In genomic region chr1:154972213-154972516, GRCh38 we compare ENCODE assay signal across 10 cellular contexts. TPM values are rescaled to one million over a fixed set of nuclear protein-coding genes. Genes with fewer than 3 reads are reported as not detected.
A peak's percentile ranks its signal among the peaks of the same experiment; 100 is the strongest.
DNase-seq lines count a peak whose midpoint lies in the region; ATAC-seq, FAIRE-seq and TF ChIP-seq lines count a peak whose summit lies in the region.
"Had no signal": no experiment of that assay in that cellular context is flagged by ENCODE, and none has a peak within 500 bp of the region (broad histone marks: within the 10 kb centered on the region; RNA-seq: fewer than 3 reads in every experiment).

No MANE protein-coding gene starts in this region.

- CTCF ChIA-PET in HCT116 (lab: Charles Lee): interaction anchor here (0.7 to 2.6 kb wide), 3 partner anchors 27 to 113 kb away, joined by 5 to 14 read pairs (median 7); no protein-coding TSS in a partner anchor
- CTCF ChIA-PET in activated CD8-positive, alpha-beta T cell treated with anti-CD3 and anti-CD28 coated beads, Interleukin-2, amount 10 ng/mL, durations not matched to agents 7 days and 5 days (lab: Charles Lee): interaction anchor here (3.6 to 4.7 kb wide), 2 partner anchors 10 to 11 kb away, joined by 16 to 22 read pairs; partner anchors contain the start of genes FLAD1 and PYGO2

- TF ChIP-seq POLR2A in HCT116 (IDR thresholded peaks at IDR 0.05; ENCODE audit: borderline replicate concordance, extremely low read depth, insufficient read depth, insufficient read length): no peak

- peaks cover 33% of the 10 kb centered on the region for H3K36me3 Mint-ChIP-seq in activated CD8-positive, alpha-beta T cell treated with anti-CD3 and anti-CD28 coated beads, Interleukin-2, amount 10 ng/mL, durations not matched to agents 7 days and 5 days (ENCODE audit: low read depth)
- H3K36me3 Mint-ChIP-seq: immature natural killer cell had no signal

- WGBS in hepatocyte (ENCODE audit: low lambda C conversion rate, missing lambda C conversion rate): 39% methylated on average over 3 of the region's 3 CpGs
- WGBS in small intestine, 3 donors: 53 to 63% (median 62%) methylated on average over 3 of the region's 3 CpGs

- H3K79me2 ChIP-seq in HCT116 (ENCODE audit: insufficient read depth, low read length) (peaks cover 88% of the 10 kb centered on the region), hepatocyte (peaks cover 58% of the 10 kb centered on the region)

- TF ChIP-seq CTCF in HCT116 (IDR thresholded peaks at IDR 0.05 in 2 of 3, conservative IDR thresholded peaks at IDR 0.05 in 1 of 3; ENCODE audit: borderline replicate concordance in 1 of 3, insufficient read depth in 1 of 3, low read depth in 2 of 3, low read length in 2 of 3) (no peak), hepatocyte (IDR thresholded peaks at IDR 0.05; ENCODE audit: poor library complexity) (no peak), GM13976 (IDR thresholded peaks at IDR 0.05; ENCODE audit: borderline replicate concordance, control extremely low read depth, extremely low read depth, insufficient read depth, missing control alignments) (no peak)

- H3K4me1 Mint-ChIP-seq in activated CD8-positive, alpha-beta T cell treated with anti-CD3 and anti-CD28 coated beads, Interleukin-2, amount 10 ng/mL, durations not matched to agents 7 days and 5 days (ENCODE audit: low read depth): peaks cover 50% of the 10 kb centered on the region

- H3K27ac ChIP-seq in HCT116 (ENCODE audit: low read depth, low read length): peak overlapping the region; percentile 86
- H3K27ac ChIP-seq in hepatocyte: peak overlapping the region; percentile 96
- peak overlapping the region; percentile 95 to 98 for H3K27ac ChIP-seq in small intestine (ENCODE audit: low read depth in 1 of 2, low read length in 1 of 2)

- H2AFZ ChIP-seq in HCT116 (ENCODE audit: low read depth, low read length, poor library complexity, severe bottlenecking) (no peak overlapping the region), hepatocyte (no peak overlapping the region)

- no peaks in the 10 kb centered on the region for H3K27me3 Mint-ChIP-seq in activated CD8-positive, alpha-beta T cell treated with anti-CD3 and anti-CD28 coated beads, Interleukin-2, amount 10 ng/mL, durations not matched to agents 7 days and 5 days (ENCODE audit: low read depth)

- TF ChIP-seq RAD21 in HCT116 (IDR thresholded peaks at IDR 0.05; ENCODE audit: low read depth): no peak

- no peaks in the 10 kb centered on the region for H3K9me3 Mint-ChIP-seq in activated CD8-positive, alpha-beta T cell treated with anti-CD3 and anti-CD28 coated beads, Interleukin-2, amount 10 ng/mL, durations not matched to agents 7 days and 5 days (ENCODE audit: insufficient read depth)
- H3K9me3 Mint-ChIP-seq: immature natural killer cell had no signal

- H3K9me3 ChIP-seq in HCT116 (ENCODE audit: control insufficient read depth in 1 of 2, insufficient read depth in 1 of 2, low read depth in 1 of 2, low read length in 2 of 2) (no peaks in the 10 kb centered on the region), hepatocyte (ENCODE audit: low read depth) (no peaks in the 10 kb centered on the region), small intestine (ENCODE audit: control insufficient read depth, low read depth) (no peaks in the 10 kb centered on the region)

- ATAC-seq in HCT116: no peak
- ATAC-seq in activated CD8-positive, alpha-beta T cell treated with anti-CD3 and anti-CD28 coated beads, Interleukin-2, amount 10 ng/mL, durations not matched to agents 7 days and 5 days: no peak
- no peak for ATAC-seq in HG03520 (IDR thresholded peaks at IDR 0.05; ENCODE audit: unreplicated experiment)
- no peak for ATAC-seq in HG03280 (IDR thresholded peaks at IDR 0.05; ENCODE audit: unreplicated experiment)

- intact Hi-C loops in HCT116 (cut with micrococcal nuclease): loop anchor here (5.0 kb wide), 2 partner anchors 90 to 165 kb away; partner anchors contain the start of genes EFNA4 and SLC50A1

- no TSS peak for BruUV-seq in HCT116 (replicated peaks; lab: Mats Ljungman, UMichigan)

- FAIRE-seq in small intestine (lab: Jason Lieb, UNC): no peak

- in situ Hi-C loops in GM13976 (cut with MboI; ENCODE audit: low sequenced_read_pairs, unreplicated experiment): no loop called here

- H3K27me3 ChIP-seq in HCT116 (ENCODE audit: insufficient read depth, low read length) (no peaks in the 10 kb centered on the region), hepatocyte (no peaks in the 10 kb centered on the region), small intestine (ENCODE audit: control insufficient read depth in 2 of 2, insufficient read depth in 2 of 2, low read length in 2 of 2) (no peaks in the 10 kb centered on the region)

- H3K4me2 ChIP-seq in HCT116 (ENCODE audit: low read length) (peak overlapping the region; percentile 90), hepatocyte (peak overlapping the region; percentile 75)

- H3K4me1 ChIP-seq in HCT116 (ENCODE audit: control insufficient read depth in 1 of 2, insufficient read depth in 2 of 2, low read length in 2 of 2) (peaks cover 40 to 62% of the 10 kb centered on the region in 2 experiments), hepatocyte (ENCODE audit: insufficient read depth) (peaks cover 29% of the 10 kb centered on the region), small intestine (ENCODE audit: control insufficient read depth in 2 of 2, insufficient read depth in 1 of 2, low read depth in 1 of 2, low read length in 1 of 2) (peaks cover 7 to 18% of the 10 kb centered on the region in 2 donors)

- H3K9ac ChIP-seq in HCT116 (ENCODE audit: low read length): peak overlapping the region; percentile 86

- H3K4me3 Mint-ChIP-seq in activated CD8-positive, alpha-beta T cell treated with anti-CD3 and anti-CD28 coated beads, Interleukin-2, amount 10 ng/mL, durations not matched to agents 7 days and 5 days: no peak overlapping the region

- POLR2A ChIA-PET in HCT116 (lab: Charles Lee): interaction anchor here (0.6 to 5.4 kb wide), 13 partner anchors 8 to 87 kb away, joined by 3 to 46 read pairs (median 4); partner anchors contain the start of genes FLAD1, PBXIP1, PYGO2 and ZBTB7B
- POLR2A ChIA-PET in activated CD8-positive, alpha-beta T cell treated with anti-CD3 and anti-CD28 coated beads, Interleukin-2, amount 10 ng/mL, durations not matched to agents 7 days and 5 days (lab: Charles Lee): interaction anchor here (0.7 to 4.2 kb wide), 5 partner anchors 11 to 90 kb away, joined by 3 to 28 read pairs (median 6); partner anchors contain the start of genes FLAD1, PBXIP1 and PYGO2

- RAD21 ChIA-PET in HCT116 (lab: Charles Lee; ENCODE audit: low non-redundant PET in 1 of 2, low total read pairs in 2 of 2, uncharacterized antibody in 2 of 2, unreplicated experiment in 2 of 2): no interaction called here

- H3K4me3 ChIP-seq in HCT116 (replicated peaks in 1 of 2; ENCODE audit: low read depth in 1 of 2, low read length in 2 of 2) (peak overlapping the region; percentile 61 to 70), hepatocyte (no peak overlapping the region), small intestine (ENCODE audit: low read depth in 1 of 2, low read length in 2 of 2) (peak overlapping the region in 1 of 2 donors; percentile 63)

- no peaks in the 10 kb centered on the region for H4K20me1 ChIP-seq in HCT116 (ENCODE audit: insufficient read depth)
- no peaks in the 10 kb centered on the region for H4K20me1 ChIP-seq in hepatocyte (ENCODE audit: insufficient read depth, poor library complexity, severe bottlenecking)

- H3K36me3 ChIP-seq in HCT116 (ENCODE audit: control insufficient read depth in 1 of 2, insufficient read depth in 2 of 2, low read length in 2 of 2): peaks cover 7 to 21% of the 10 kb centered on the region in 2 experiments; a peak in 2 of 4 replicates
- H3K36me3 ChIP-seq in hepatocyte (replicated peaks; ENCODE audit: insufficient read depth, low read depth): no peaks in the 10 kb centered on the region
- peaks cover 0 to 14% of the 10 kb centered on the region in 2 donors for H3K36me3 ChIP-seq in small intestine (ENCODE audit: control insufficient read depth in 2 of 2, insufficient read depth in 2 of 2, low read length in 2 of 2)

- no peaks in the 10 kb centered on the region for H3K9me2 ChIP-seq in HCT116 (ENCODE audit: insufficient read depth)
- no peaks in the 10 kb centered on the region for H3K9me2 ChIP-seq in hepatocyte (replicated peaks; ENCODE audit: insufficient read depth)

- DNase-seq in HCT116 (ENCODE audit: low read depth, low spot score): no peak
- no peak for DNase-seq in activated CD8-positive, alpha-beta T cell treated with anti-CD3 and anti-CD28 coated beads, Interleukin-2, amount 10 ng/mL, durations not matched to agents 7 days and 5 days
- no peak for DNase-seq in hepatocyte (ENCODE audit: low spot score)
- DNase-seq in small intestine: no peak
- DNase-seq in GM13976 (ENCODE audit: low spot score): no peak
- DNase-seq in activated CD4-positive, CD25-positive, alpha-beta regulatory T cell treated with anti-CD3 and anti-CD28 coated beads, Interleukin-2, amount 50 U/mL, for 72 hours: no peak
- DNase-seq: immature natural killer cell, NCI-H774 had no signal

- peak overlapping the region; percentile 12 for H3K27ac Mint-ChIP-seq in activated CD8-positive, alpha-beta T cell treated with anti-CD3 and anti-CD28 coated beads, Interleukin-2, amount 10 ng/mL, durations not matched to agents 7 days and 5 days

RNA-seq across cellular contexts. Expression of gene SHC1, which starts 1.6 kb away (rescaled TPM):
- total RNA-seq in HCT116 (2021; ENCODE audit: unreplicated experiment): 148 TPM
- 135 and 142 TPM in 2 replicates for polyA plus RNA-seq in HCT116 (2012)
- 10 to 100 TPM; 69.6 to 72.4 TPM for total RNA-seq in activated CD8-positive, alpha-beta T cell treated with anti-CD3 and anti-CD28 coated beads, Interleukin-2, amount 10 ng/mL, durations not matched to agents 7 days and 5 days
- total RNA-seq in hepatocyte: 81.8 and 95.6 TPM in 2 replicates
- polyA plus RNA-seq in hepatocyte: 107 and 120 TPM in 2 replicates
- polyA plus RNA-seq in small intestine: 10 to 100 TPM; 59.7 to 84.8 (median 67.8) TPM

RNA-seq across cellular contexts. Expression of gene CKS1B, which starts 2.3 kb away (rescaled TPM):
- 229 TPM for total RNA-seq in HCT116 (2021; ENCODE audit: unreplicated experiment)
- 490 and 557 TPM in 2 replicates for polyA plus RNA-seq in HCT116 (2012)
- total RNA-seq in activated CD8-positive, alpha-beta T cell treated with anti-CD3 and anti-CD28 coated beads, Interleukin-2, amount 10 ng/mL, durations not matched to agents 7 days and 5 days: 100 to 1,000 TPM; 151 to 153 TPM
- total RNA-seq in hepatocyte: 40.4 and 41.5 TPM in 2 replicates
- 91.3 and 102 TPM in 2 replicates for polyA plus RNA-seq in hepatocyte
- 100 to 1,000 TPM in 1 of 3 donors, 10 to 100 TPM in 2; 63.7 to 117 (median 81.3) TPM for polyA plus RNA-seq in small intestine

RNA-seq across cellular contexts. Expression of gene PYGO2, which starts 10.6 kb away (rescaled TPM):
- total RNA-seq in HCT116 (2021; ENCODE audit: unreplicated experiment) (37.2 TPM), hepatocyte (20.2 and 21.8 TPM in 2 replicates)
- polyA plus RNA-seq in HCT116 (2012): 17.0 and 22.1 TPM in 2 replicates
- 10 to 100 TPM; 40.2 to 43.9 TPM for total RNA-seq in activated CD8-positive, alpha-beta T cell treated with anti-CD3 and anti-CD28 coated beads, Interleukin-2, amount 10 ng/mL, durations not matched to agents 7 days and 5 days
- polyA plus RNA-seq in hepatocyte (22.3 and 28.3 TPM in 2 replicates), small intestine (10 to 100 TPM; 22.1 to 27.5 (median 22.2) TPM)

RNA-seq across cellular contexts. Expression of gene FLAD1, which starts 11.0 kb away (rescaled TPM):
- total RNA-seq in HCT116 (2021; ENCODE audit: unreplicated experiment) (58.4 TPM), hepatocyte (25.6 and 27.7 TPM in 2 replicates)
- 49.9 and 53.7 TPM in 2 replicates for polyA plus RNA-seq in HCT116 (2012)
- 10 to 100 TPM; 39.8 to 45.2 TPM for total RNA-seq in activated CD8-positive, alpha-beta T cell treated with anti-CD3 and anti-CD28 coated beads, Interleukin-2, amount 10 ng/mL, durations not matched to agents 7 days and 5 days
- polyA plus RNA-seq in hepatocyte (42.8 and 45.1 TPM in 2 replicates), small intestine (10 to 100 TPM; 33.1 to 51.4 (median 35.7) TPM)

RNA-seq across cellular contexts. Expression of gene PBXIP1, which starts 16.3 kb away (rescaled TPM):
- total RNA-seq in HCT116 (2021; ENCODE audit: unreplicated experiment): 12.6 TPM
- 12.5 and 17.2 TPM in 2 replicates for polyA plus RNA-seq in HCT116 (2012)
- total RNA-seq in activated CD8-positive, alpha-beta T cell treated with anti-CD3 and anti-CD28 coated beads, Interleukin-2, amount 10 ng/mL, durations not matched to agents 7 days and 5 days: 10 to 100 TPM; 44.5 to 48.2 TPM
- total RNA-seq in hepatocyte: 52.4 and 53.0 TPM in 2 replicates
- 61.0 and 65.5 TPM in 2 replicates for polyA plus RNA-seq in hepatocyte
- polyA plus RNA-seq in small intestine: 10 to 100 TPM; 31.9 to 40.7 (median 34.9) TPM
